15 cellular contexts compared by ENCODE assay signal in the genomic region with DNA sequence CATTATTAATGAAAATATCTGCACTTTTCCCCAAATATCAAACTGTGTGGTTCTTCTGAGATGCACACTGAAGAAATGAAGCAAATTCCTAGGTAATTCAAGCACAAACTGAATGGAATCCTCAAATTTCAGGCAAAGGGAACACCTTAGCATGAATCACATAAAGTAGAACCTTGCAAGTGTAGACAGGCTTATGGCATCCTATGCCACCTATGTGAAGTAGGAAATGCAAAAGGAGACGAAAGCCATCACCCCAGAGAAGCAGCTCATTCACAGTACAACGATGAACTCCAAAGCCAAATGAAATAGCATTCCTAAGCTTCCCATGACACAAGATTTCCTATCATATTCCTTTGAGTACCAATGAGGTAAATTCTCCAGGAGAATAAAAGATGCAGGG.
DNase-seq lines count a peak whose midpoint lies in the region; ATAC-seq and TF ChIP-seq lines count a peak whose summit lies in the region.
"Had no signal": no experiment of that assay in that cellular context is flagged by ENCODE, and none has a peak within 500 bp of the region (broad histone marks: within the 10 kb centered on the region; RNA-seq: fewer than 3 reads in every experiment).

No MANE protein-coding gene starts in this region.

- H3K9me3 ChIP-seq in neutrophil: no peaks in the 10 kb centered on the region
- H3K9me3 ChIP-seq: HAP-1 had no signal

- no peaks in the 10 kb centered on the region for H3K27me3 ChIP-seq in neutrophil
- H3K27me3 ChIP-seq in GM23338 (ENCODE audit: insufficient read depth): no peaks in the 10 kb centered on the region

- no peak overlapping the region for H3K4me2 ChIP-seq in GM23338

- H3K27ac ChIP-seq in RWPE1 (no peak overlapping the region), neutrophil (peak overlapping the region; percentile 95), GM23338 (ENCODE audit: low read depth) (no peak overlapping the region)

- H3K36me3 ChIP-seq in neutrophil (no peaks in the 10 kb centered on the region), GM23338 (ENCODE audit: insufficient read depth) (no peaks in the 10 kb centered on the region)
- H3K36me3 ChIP-seq: HAP-1 had no signal

- POLR2A ChIA-PET in RWPE1 (lab: Yijun Ruan, JAX; ENCODE audit: low non-redundant PET): no interaction called here

- H3K4me3 ChIP-seq in neutrophil (ENCODE audit: low read depth in 1 of 2, low read length in 1 of 2) (no peak overlapping the region), GM23338 (no peak overlapping the region)
- H3K4me3 ChIP-seq: HAP-1 had no signal

- CTCF ChIA-PET in RWPE1 (lab: Yijun Ruan, JAX): no interaction called here

- H3K4me1 Mint-ChIP-seq in HFFc6 (ENCODE audit: low read depth) (peaks cover 69% of the 10 kb centered on the region), GM23338 (peaks cover 42% of the 10 kb centered on the region)

- DNase-seq in HFFc6: no peak
- DNase-seq in RWPE1 (ENCODE audit: low spot score): peak; percentile 44
- DNase-seq in effector CD4-positive, alpha-beta T cell: no peak
- DNase-seq in GM23338 (ENCODE audit: low spot score): no peak
- no peak for DNase-seq in CD1c-positive myeloid dendritic cell (ENCODE audit: extremely low spot score)
- DNase-seq: C1 segment of cervical spinal cord; CD8-positive, alpha-beta T cell; COR-L47; DMS153; DMS79 treated with DMSO at 0.1 percent for 48 hours; GDM1 had no signal

- H3K4me3 Mint-ChIP-seq in HFFc6 (no peak overlapping the region), GM23338 (no peak overlapping the region)
- H3K4me3 Mint-ChIP-seq: B cell; CD8-positive, alpha-beta T cell had no signal

- TF ChIP-seq CTCF in HFFc6 (IDR thresholded peaks at IDR 0.05) (no peak), RWPE1 (conservative IDR thresholded peaks at IDR 0.05; ENCODE audit: low read depth) (no peak), neutrophil (IDR thresholded peaks at IDR 0.05) (no peak), GM23338 (conservative IDR thresholded peaks at IDR 0.05; ENCODE audit: low read depth in 2 of 2) (no peak)

- peaks cover 7% of the 10 kb centered on the region for H3K9me2 ChIP-seq in GM23338 (ENCODE audit: insufficient read depth)

- H3F3A ChIP-seq in GM23338 (replicated peaks; ENCODE audit: low read depth): no peaks in the 10 kb centered on the region

- H3K27ac Mint-ChIP-seq in HFFc6 (peak overlapping the region; percentile 75), GM23338 (no peak overlapping the region)
- H3K27ac Mint-ChIP-seq: B cell; CD8-positive, alpha-beta T cell had no signal

- no peaks in the 10 kb centered on the region for H3K36me3 Mint-ChIP-seq in HFFc6 (ENCODE audit: low read depth)
- H3K36me3 Mint-ChIP-seq in GM23338 (ENCODE audit: low read depth): no peaks in the 10 kb centered on the region
- H3K36me3 Mint-ChIP-seq: CD8-positive, alpha-beta T cell had no signal

- H2AFZ ChIP-seq in GM23338: no peak overlapping the region

- H3K27me3 Mint-ChIP-seq in HFFc6 (ENCODE audit: insufficient read depth) (no peaks in the 10 kb centered on the region; the same call in 1 of the 2 replicates), GM23338 (ENCODE audit: insufficient read depth, low read depth, poor library complexity) (peaks cover under 1% of the 10 kb centered on the region)

- peak; percentile 59 for ATAC-seq in esophagus mucosa
- no peak for ATAC-seq in GM23338
- ATAC-seq: CD8-positive, alpha-beta T cell had no signal

- H3K4me1 ChIP-seq in neutrophil (ENCODE audit: control insufficient read depth in 1 of 2, insufficient read depth in 1 of 2, low read depth in 1 of 2, low read length in 1 of 2): peaks cover 28 to 34% of the 10 kb centered on the region in 2 experiments
- H3K4me1 ChIP-seq in GM23338 (ENCODE audit: insufficient read depth): peaks cover 33% of the 10 kb centered on the region
- H3K4me1 ChIP-seq: HAP-1 had no signal

- H3K9me3 Mint-ChIP-seq in HFFc6: no peaks in the 10 kb centered on the region
- H3K9me3 Mint-ChIP-seq in GM23338: no peaks in the 10 kb centered on the region
- H3K9me3 Mint-ChIP-seq: CD8-positive, alpha-beta T cell had no signal

- H3K79me2 ChIP-seq in GM23338 (replicated peaks; ENCODE audit: insufficient read depth): no peaks in the 10 kb centered on the region

- H4K20me1 ChIP-seq in GM23338 (replicated peaks; ENCODE audit: insufficient read depth): no peaks in the 10 kb centered on the region

TF ChIP-seq in GM23338, 12 proteins besides CTCF, POLR2A, EP300 and RAD21 (continues in another document):
- TF ChIP-seq, protein P1, sequence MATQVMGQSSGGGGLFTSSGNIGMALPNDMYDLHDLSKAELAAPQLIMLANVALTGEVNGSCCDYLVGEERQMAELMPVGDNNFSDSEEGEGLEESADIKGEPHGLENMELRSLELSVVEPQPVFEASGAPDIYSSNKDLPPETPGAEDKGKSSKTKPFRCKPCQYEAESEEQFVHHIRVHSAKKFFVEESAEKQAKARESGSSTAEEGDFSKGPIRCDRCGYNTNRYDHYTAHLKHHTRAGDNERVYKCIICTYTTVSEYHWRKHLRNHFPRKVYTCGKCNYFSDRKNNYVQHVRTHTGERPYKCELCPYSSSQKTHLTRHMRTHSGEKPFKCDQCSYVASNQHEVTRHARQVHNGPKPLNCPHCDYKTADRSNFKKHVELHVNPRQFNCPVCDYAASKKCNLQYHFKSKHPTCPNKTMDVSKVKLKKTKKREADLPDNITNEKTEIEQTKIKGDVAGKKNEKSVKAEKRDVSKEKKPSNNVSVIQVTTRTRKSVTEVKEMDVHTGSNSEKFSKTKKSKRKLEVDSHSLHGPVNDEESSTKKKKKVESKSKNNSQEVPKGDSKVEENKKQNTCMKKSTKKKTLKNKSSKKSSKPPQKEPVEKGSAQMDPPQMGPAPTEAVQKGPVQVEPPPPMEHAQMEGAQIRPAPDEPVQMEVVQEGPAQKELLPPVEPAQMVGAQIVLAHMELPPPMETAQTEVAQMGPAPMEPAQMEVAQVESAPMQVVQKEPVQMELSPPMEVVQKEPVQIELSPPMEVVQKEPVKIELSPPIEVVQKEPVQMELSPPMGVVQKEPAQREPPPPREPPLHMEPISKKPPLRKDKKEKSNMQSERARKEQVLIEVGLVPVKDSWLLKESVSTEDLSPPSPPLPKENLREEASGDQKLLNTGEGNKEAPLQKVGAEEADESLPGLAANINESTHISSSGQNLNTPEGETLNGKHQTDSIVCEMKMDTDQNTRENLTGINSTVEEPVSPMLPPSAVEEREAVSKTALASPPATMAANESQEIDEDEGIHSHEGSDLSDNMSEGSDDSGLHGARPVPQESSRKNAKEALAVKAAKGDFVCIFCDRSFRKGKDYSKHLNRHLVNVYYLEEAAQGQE (IDR thresholded peaks at IDR 0.05; ENCODE audit: unreplicated experiment): no peak
- no peak for TF ChIP-seq NANOG (IDR thresholded peaks at IDR 0.05; ENCODE audit: borderline replicate concordance)
- no peak for TF ChIP-seq ZNF331 (CRISPR knock-in tag; IDR thresholded peaks at IDR 0.05; ENCODE audit: low read depth)
- TF ChIP-seq POLR2AphosphoS5 (IDR thresholded peaks at IDR 0.05; ENCODE audit: low read depth): no peak
